In the genomic region with DNA sequence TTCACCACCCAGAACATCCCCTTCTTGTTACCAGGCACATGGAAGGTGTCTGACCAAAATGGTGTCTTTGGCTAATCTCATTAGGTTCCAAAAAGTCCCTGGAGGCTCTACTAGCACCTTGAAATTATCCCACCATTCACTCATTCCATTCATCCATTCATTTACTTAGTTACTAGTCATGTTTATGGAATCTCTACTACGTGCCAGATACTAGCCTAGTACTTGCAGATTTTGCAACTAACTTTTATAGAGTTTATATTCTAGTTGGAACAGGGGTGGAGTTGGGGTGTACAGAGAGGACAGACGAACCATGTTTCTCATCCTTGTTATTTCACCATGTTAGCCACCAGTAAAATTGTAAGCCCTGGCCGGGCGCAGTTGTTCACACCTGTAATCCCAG, we compare ENCODE assay signal across 33 cellular contexts. TPM values are rescaled to one million over a fixed set of nuclear protein-coding genes. Genes with fewer than 3 reads are reported as not detected.
A peak's percentile ranks its signal among the peaks of the same experiment; 100 is the strongest.
DNase-seq lines count a peak whose midpoint lies in the region; ATAC-seq, FAIRE-seq and TF ChIP-seq lines count a peak whose summit lies in the region.
"Had no signal": no experiment of that assay in that cellular context is flagged by ENCODE, and none has a peak within 500 bp of the region (broad histone marks: within the 10 kb centered on the region; RNA-seq: fewer than 3 reads in every experiment).

No MANE protein-coding gene starts in this region.

- no peaks in the 10 kb centered on the region for H3K9me3 ChIP-seq in adipocyte (ENCODE audit: control insufficient read depth, low read length)
- H3K9me3 ChIP-seq in HepG2 (ENCODE audit: low read length): no peaks in the 10 kb centered on the region
- H3K9me3 ChIP-seq: BLaER1, gastrocnemius medialis, SJCRH30, tibial nerve had no signal

- TF ChIP-seq CTCF in fibroblast of the aortic adventitia (IDR thresholded peaks at IDR 0.05; ENCODE audit: insufficient read depth, low read length): no peak
- no peak for TF ChIP-seq CTCF in HepG2 (CRISPR knock-in tag; IDR thresholded peaks at IDR 0.05)

- WGBS in HepG2 (ENCODE audit: low lambda C conversion rate): 41% methylated on average over 4 of the region's 4 CpGs

- H3K36me3 ChIP-seq in adipocyte (ENCODE audit: control insufficient read depth, insufficient read depth, low read length, severe bottlenecking) (no peaks in the 10 kb centered on the region), HepG2 (replicated peaks in 1 of 2; ENCODE audit: control insufficient read depth in 1 of 2, insufficient read depth in 2 of 2, low read length in 2 of 2) (no peaks in the 10 kb centered on the region)
- H3K36me3 ChIP-seq: BLaER1, gastrocnemius medialis, SJCRH30, tibial nerve had no signal

- no peak overlapping the region for H3K27ac ChIP-seq in HepG2 (ENCODE audit: extremely low read length, insufficient read depth, low read length)
- H3K27ac ChIP-seq: BLaER1, gastrocnemius medialis, hepatocyte, HL-60, SJCRH30, tibial nerve had no signal

- peaks cover 11% of the 10 kb centered on the region for H3K79me2 ChIP-seq in HepG2 (ENCODE audit: insufficient read depth, low read length)

- in situ Hi-C loops in HepG2 (cut with HindIII; ENCODE audit: extremely low pct_ligation_motif_present, low pct_unique_long_range_greater_than_20kb): no loop called here

- no peak overlapping the region for H3K4me2 ChIP-seq in HepG2 (ENCODE audit: low read depth, low read length)
- H3K4me2 ChIP-seq: BLaER1, GM23338, hepatocyte had no signal

- TF ChIP-seq EP300 in HepG2 (IDR thresholded peaks at IDR 0.05; ENCODE audit: low read depth in 2 of 2, low read length in 2 of 2): no peak
- no peak for TF ChIP-seq EP300 in HepG2 (CRISPR knock-in tag; IDR thresholded peaks at IDR 0.05; ENCODE audit: borderline replicate concordance)

- no peak for TF ChIP-seq RAD21 in HepG2 (CRISPR knock-in tag; IDR thresholded peaks at IDR 0.05)

- peak; percentile 19 for DNase-seq in AG08395 (ENCODE audit: low spot score)
- peak; percentile 24 for DNase-seq in GM03348 (ENCODE audit: low spot score)
- DNase-seq in adipocyte (ENCODE audit: low read depth): peak; percentile 44
- peak; percentile 59 for DNase-seq in fibroblast of the aortic adventitia (ENCODE audit: low read depth)
- DNase-seq in left ventricle myocardium superior: no peak
- DNase-seq in GM12891 (ENCODE audit: insufficient read length, low spot score): no peak
- DNase-seq in HepG2 (ENCODE audit: low spot score): no peak
- DNase-seq: activated CD4-positive, alpha-beta T cell treated with anti-CD3 and anti-CD28 coated beads for 36 hours; activated CD8-positive, alpha-beta memory T cell treated with anti-CD3 and anti-CD28 coated beads, Interleukin-2, amount 50 U/mL, for 48 hours; activated CD8-positive, alpha-beta T cell treated with anti-CD3 and anti-CD28 coated beads for 36 hours; activated naive CD4-positive, alpha-beta T cell treated with anti-CD3 and anti-CD28 coated beads, Interleukin-2, amount 50 U/mL, for 16 hours; amniotic stem cell; DMS153; effector CD8-positive, alpha-beta T cell; gastrocnemius medialis; left cardiac atrium; NCI-H1417 treated with DMSO at 0.1 percent for 48 hours; NCI-H2081 treated with DMSO at 0.1 percent for 48 hours; NCI-H345; NCI-H748 treated with DMSO at 0.1 percent for 48 hours; SJCRH30; SW 1271 had no signal

- no TSS peak for BruUV-seq in HepG2 (replicated peaks; lab: Mats Ljungman, UMichigan)

- H3K27me3 ChIP-seq in adipocyte (replicated peaks; ENCODE audit: control insufficient read depth, insufficient read depth, low read length): no peaks in the 10 kb centered on the region
- no peaks in the 10 kb centered on the region; a peak in 1 of 5 replicates for H3K27me3 ChIP-seq in HepG2 (ENCODE audit: control insufficient read depth in 1 of 2, insufficient read depth in 2 of 2, low read length in 2 of 2)
- H3K27me3 ChIP-seq: BLaER1, gastrocnemius medialis, hepatocyte, SJCRH30, tibial nerve had no signal

- peaks cover 3% of the 10 kb centered on the region for H4K20me1 ChIP-seq in HepG2 (ENCODE audit: insufficient read depth, low read length)

- ATAC-seq in left ventricle myocardium superior: no peak
- no peak for ATAC-seq in HepG2
- no peak for ATAC-seq in GM18502 (IDR thresholded peaks at IDR 0.05; ENCODE audit: poor library complexity, unreplicated experiment)
- ATAC-seq: activated CD4-positive, alpha-beta T cell treated with anti-CD3 and anti-CD28 coated beads for 36 hours; activated CD8-positive, alpha-beta T cell treated with anti-CD3 and anti-CD28 coated beads for 36 hours; gastrocnemius medialis; GM23338; left cardiac atrium; natural killer cell treated with Interleukin-12 subunit alpha and Interleukin-12 subunit beta and Interleukin-15 and Interleukin-18, amount 100 ng/mL, for 72 hours; stimulated activated effector memory CD8-positive, alpha-beta T cell treated with anti-CD3 and anti-CD28 coated beads, Interleukin-12 subunit alpha, Interleukin-12 subunit beta, amount 100 ng/mL, for 72 hours had no signal

- CTCF ChIA-PET in HepG2 (lab: Yijun Ruan, JAX; ENCODE audit: low intra/inter-chr PET ratio, low total read pairs): no interaction called here

- POLR2A ChIA-PET in HepG2 (lab: Yijun Ruan, JAX): no interaction called here

- TF ChIP-seq POLR2A in GM12891 (IDR thresholded peaks at IDR 0.05; ENCODE audit: low read depth, low read length): no peak
- no peak for TF ChIP-seq POLR2A in HepG2 (IDR thresholded peaks at IDR 0.05; ENCODE audit: insufficient read depth in 1 of 2, low read depth in 2 of 2, low read length in 2 of 2)

- H3K4me3 ChIP-seq in adipocyte (ENCODE audit: low read length) (no peak overlapping the region), fibroblast of the aortic adventitia (ENCODE audit: low read depth, low read length) (no peak overlapping the region), HepG2 (replicated peaks in 1 of 3; ENCODE audit: insufficient read depth in 1 of 3, low read depth in 2 of 3, low read length in 3 of 3) (no peak overlapping the region)
- H3K4me3 ChIP-seq: BLaER1, gastrocnemius medialis, GM23338, hepatocyte, SJCRH30, tibial nerve had no signal

- FAIRE-seq in GM12891 (lab: Jason Lieb, UNC) (no peak), HepG2 (lab: Jason Lieb, UNC) (no peak)
- FAIRE-seq: A204.1, colon, RCC 7860 had no signal

- intact Hi-C loops in left ventricle myocardium superior (cut with micrococcal nuclease): no loop called here
- intact Hi-C loops in HepG2 (cut with micrococcal nuclease; ENCODE audit: unreplicated experiment): no loop called here

- no peak overlapping the region for H2AFZ ChIP-seq in HepG2 (ENCODE audit: low read length)
- H2AFZ ChIP-seq: GM23338, hepatocyte had no signal

- H3K9ac ChIP-seq in adipocyte (ENCODE audit: low read length) (no peak overlapping the region), HepG2 (ENCODE audit: insufficient read depth, low read depth, low read length) (no peak overlapping the region)
- H3K9ac ChIP-seq: BLaER1 had no signal

- H3K4me1 ChIP-seq in adipocyte (ENCODE audit: control insufficient read depth, insufficient read depth, low read length) (no peaks in the 10 kb centered on the region), HepG2 (ENCODE audit: insufficient read depth, low read length) (peaks cover 27% of the 10 kb centered on the region)
- H3K4me1 ChIP-seq: SJCRH30 had no signal

RNA-seq across cellular contexts. Expression of gene NOP58, which starts 4.0 kb away (rescaled TPM):
- total RNA-seq in fibroblast of the aortic adventitia (ENCODE audit: low replicate concordance) (71.4 and 74.1 TPM in 2 replicates), left ventricle myocardium superior (22.5 TPM), HepG2 (2016; rRNA removed; fragmentation: Illumina TruSeq; extraction: Trizol) (203 and 220 TPM in 2 replicates)
- 88.3 TPM for polyA plus RNA-seq in GM12891 (2012; ENCODE audit: low read depth, missing spikeins)
- total RNA-seq in HepG2 (2016; cell fraction: cytosol; rRNA removed; fragmentation: Illumina TruSeq; extraction: Trizol; ENCODE audit: low read depth): 64.2 and 70.2 TPM in 2 replicates
- 206 and 220 TPM in 2 replicates for total RNA-seq in HepG2 (2016; cell fraction: insoluble cytoplasmic fraction; rRNA removed; fragmentation: Illumina TruSeq; extraction: Trizol)
- 75.4 and 87.9 TPM in 2 replicates for total RNA-seq in HepG2 (2016; cell fraction: membrane; rRNA removed; fragmentation: Illumina TruSeq; extraction: Trizol)
- 256 and 273 TPM in 2 replicates for total RNA-seq in HepG2 (2016; cell fraction: nucleus; rRNA removed; fragmentation: Illumina TruSeq; extraction: Trizol)
- polyA plus RNA-seq in HepG2 (2011; rRNA removed): 57.8 and 74.9 TPM in 2 replicates
- 21.6 and 29.8 TPM in 2 replicates for polyA plus RNA-seq in HepG2 (2011; cell fraction: cytosol; rRNA removed)
- 74.2 and 82.7 TPM in 2 replicates for polyA plus RNA-seq in HepG2 (2011; cell fraction: nucleus; rRNA removed)
- polyA plus RNA-seq in HepG2 (2012): 79.2 and 122 TPM in 2 replicates
- polyA plus RNA-seq in HepG2 (2016; cell fraction: cytosol; fragmentation: Illumina TruSeq; extraction: Trizol; ENCODE audit: low read depth): 34.2 and 40.6 TPM in 2 replicates
- 214 and 215 TPM in 2 replicates for polyA plus RNA-seq in HepG2 (2016; cell fraction: insoluble cytoplasmic fraction; fragmentation: Illumina TruSeq; extraction: Trizol; ENCODE audit: low read depth)
- polyA plus RNA-seq in HepG2 (2016; cell fraction: membrane; fragmentation: Illumina TruSeq; extraction: Trizol; ENCODE audit: low read depth): 42.8 and 55.0 TPM in 2 replicates
- 310 and 337 TPM in 2 replicates for polyA plus RNA-seq in HepG2 (2016; cell fraction: nucleus; fragmentation: Illumina TruSeq; extraction: Trizol; ENCODE audit: insufficient read depth, low read depth)
- polyA minus RNA-seq in HepG2 (2011; rRNA and poly(A)+ RNA removed; ENCODE audit: low replicate concordance): 61.2 and 104 TPM in 2 replicates
- 26.5 and 28.0 TPM in 2 replicates for polyA minus RNA-seq in HepG2 (2011; cell fraction: cytosol; rRNA and poly(A)+ RNA removed)
- 278 and 321 TPM in 2 replicates for polyA minus RNA-seq in HepG2 (2011; cell fraction: nucleus; rRNA and poly(A)+ RNA removed)

RNA-seq across cellular contexts. Expression of gene SUMO1, which starts 23.1 kb away (rescaled TPM):
- total RNA-seq in fibroblast of the aortic adventitia (ENCODE audit: low replicate concordance) (68.5 and 158 TPM in 2 replicates), left ventricle myocardium superior (69.1 TPM), HepG2 (2016; rRNA removed; fragmentation: Illumina TruSeq; extraction: Trizol) (173 and 267 TPM in 2 replicates)
- polyA plus RNA-seq in GM12891 (2012; ENCODE audit: low read depth, missing spikeins): 118 TPM
- total RNA-seq in HepG2 (2016; cell fraction: cytosol; rRNA removed; fragmentation: Illumina TruSeq; extraction: Trizol; ENCODE audit: low read depth): 49.4 and 50.3 TPM in 2 replicates
- 180 and 275 TPM in 2 replicates for total RNA-seq in HepG2 (2016; cell fraction: insoluble cytoplasmic fraction; rRNA removed; fragmentation: Illumina TruSeq; extraction: Trizol)
- total RNA-seq in HepG2 (2016; cell fraction: membrane; rRNA removed; fragmentation: Illumina TruSeq; extraction: Trizol): 126 and 129 TPM in 2 replicates
- 67.2 and 70.9 TPM in 2 replicates for total RNA-seq in HepG2 (2016; cell fraction: nucleus; rRNA removed; fragmentation: Illumina TruSeq; extraction: Trizol)
- polyA plus RNA-seq in HepG2 (2011; rRNA removed): 66.6 and 101 TPM in 2 replicates
- 30.8 and 49.8 TPM in 2 replicates for polyA plus RNA-seq in HepG2 (2011; cell fraction: cytosol; rRNA removed)
- 9.5 and 13.2 TPM in 2 replicates for polyA plus RNA-seq in HepG2 (2011; cell fraction: nucleus; rRNA removed)
- 125 and 152 TPM in 2 replicates for polyA plus RNA-seq in HepG2 (2012)
- 46.4 and 59.6 TPM in 2 replicates for polyA plus RNA-seq in HepG2 (2016; cell fraction: cytosol; fragmentation: Illumina TruSeq; extraction: Trizol; ENCODE audit: low read depth)
- 350 and 397 TPM in 2 replicates for polyA plus RNA-seq in HepG2 (2016; cell fraction: insoluble cytoplasmic fraction; fragmentation: Illumina TruSeq; extraction: Trizol; ENCODE audit: low read depth)
- 114 and 128 TPM in 2 replicates for polyA plus RNA-seq in HepG2 (2016; cell fraction: membrane; fragmentation: Illumina TruSeq; extraction: Trizol; ENCODE audit: low read depth)
- polyA plus RNA-seq in HepG2 (2016; cell fraction: nucleus; fragmentation: Illumina TruSeq; extraction: Trizol; ENCODE audit: insufficient read depth, low read depth): 128 and 143 TPM in 2 replicates
- polyA minus RNA-seq in HepG2 (2011; rRNA and poly(A)+ RNA removed; ENCODE audit: low replicate concordance): 20.6 and 23.3 TPM in 2 replicates
- 48.4 and 52.0 TPM in 2 replicates for polyA minus RNA-seq in HepG2 (2011; cell fraction: cytosol; rRNA and poly(A)+ RNA removed)
- 24.3 and 25.2 TPM in 2 replicates for polyA minus RNA-seq in HepG2 (2011; cell fraction: nucleus; rRNA and poly(A)+ RNA removed)

Comparison
In these comparisons a context has a peak if more than half of its experiments do, and no peak if none do; other contexts are left out.
1. DNase-seq: peak in AG08395 (single experiment), GM03348 (single experiment), adipocyte (single experiment) and fibroblast of the aortic adventitia (single experiment); none in left ventricle myocardium superior (single experiment), GM12891 (single experiment) and HepG2 (single experiment).